Comparison of ENCODE assay signal across 11 cellular contexts in genomic region chr5:72453260-72453775, GRCh38. TPM values are rescaled to one million over a fixed set of nuclear protein-coding genes. Genes with fewer than 3 reads are reported as not detected.
DNase-seq lines count a peak whose midpoint lies in the region; ATAC-seq, FAIRE-seq and TF ChIP-seq lines count a peak whose summit lies in the region.
"Had no signal": no experiment of that assay in that cellular context is flagged by ENCODE, and none has a peak within 500 bp of the region (broad histone marks: within the 10 kb centered on the region; RNA-seq: fewer than 3 reads in every experiment).

No MANE protein-coding gene starts in this region.

- H3K79me2 ChIP-seq in HCT116 (ENCODE audit: insufficient read depth, low read length) (no peaks in the 10 kb centered on the region), MM.1S (ENCODE audit: low read length) (no peaks in the 10 kb centered on the region)

- no peaks in the 10 kb centered on the region for H4K20me1 ChIP-seq in HCT116 (ENCODE audit: insufficient read depth)
- H4K20me1 ChIP-seq in MM.1S (ENCODE audit: insufficient read depth, low read length): no peaks in the 10 kb centered on the region

- H3K27me3 ChIP-seq in HCT116 (ENCODE audit: insufficient read depth, low read length): no peaks in the 10 kb centered on the region
- H3K27me3 ChIP-seq in bronchial epithelial cell (ENCODE audit: control insufficient read depth, insufficient read depth, low read length): no peaks in the 10 kb centered on the region
- no peaks in the 10 kb centered on the region for H3K27me3 ChIP-seq in right lobe of liver
- H3K27me3 ChIP-seq in spleen (replicated peaks in 1 of 7): no peaks in the 10 kb centered on the region
- H3K27me3 ChIP-seq in MM.1S (replicated peaks; ENCODE audit: insufficient read depth, low read length): no peaks in the 10 kb centered on the region

- H3K4me1 ChIP-seq in HCT116 (ENCODE audit: control insufficient read depth in 1 of 2, insufficient read depth in 2 of 2, low read length in 2 of 2): peaks cover 13 to 17% of the 10 kb centered on the region in 2 experiments
- peaks cover 0 to 10% (median 4%) of the 10 kb centered on the region in 4 donors for H3K4me1 ChIP-seq in right lobe of liver
- peaks cover 30 to 64% (median 47%) of the 10 kb centered on the region in 6 donors for H3K4me1 ChIP-seq in spleen
- no peaks in the 10 kb centered on the region for H3K4me1 ChIP-seq in MM.1S (ENCODE audit: low read length)

- H3K9me2 ChIP-seq in HCT116 (ENCODE audit: insufficient read depth) (no peaks in the 10 kb centered on the region), MM.1S (replicated peaks; ENCODE audit: insufficient read depth, low read length) (no peaks in the 10 kb centered on the region)

- no peak overlapping the region for H3K9ac ChIP-seq in HCT116 (ENCODE audit: low read length)
- no peak overlapping the region for H3K9ac ChIP-seq in MM.1S (ENCODE audit: low read length)

- intact Hi-C loops in HCT116 (cut with micrococcal nuclease): no loop called here
- intact Hi-C loops in right lobe of liver (cut with DNase I): no loop called here
- intact Hi-C loops in spleen (cut with DNase I; ENCODE audit: low total_unique reads): loop anchor here (10.0 kb wide), 1 partner anchor 51 kb away; the partner anchor contains the start of gene ZNF366

- no peak overlapping the region for H3K27ac ChIP-seq in HCT116 (ENCODE audit: low read depth, low read length)
- peak overlapping the region; percentile 20 to 76 (median 25) for H3K27ac ChIP-seq in right lobe of liver
- H3K27ac ChIP-seq in spleen: peak overlapping the region; percentile 83 to 92 (median 88)
- H3K27ac ChIP-seq in MM.1S (ENCODE audit: low read length): no peak overlapping the region

- TF ChIP-seq POLR2A in HCT116 (IDR thresholded peaks at IDR 0.05; ENCODE audit: borderline replicate concordance, extremely low read depth, insufficient read depth, insufficient read length) (no peak), right lobe of liver (IDR thresholded peaks at IDR 0.05) (no peak), spleen (IDR thresholded peaks at IDR 0.05) (no peak)

- no TSS peak for BruUV-seq in HCT116 (replicated peaks; lab: Mats Ljungman, UMichigan)

- CTCF ChIA-PET in HCT116 (lab: Charles Lee) (no interaction called here), HEK293T (lab: Yijun Ruan, JAX) (no interaction called here)

- 75% methylated on average over 4 of the region's 4 CpGs for WGBS in right lobe of liver (ENCODE audit: insufficient coverage, low coverage, low lambda C conversion rate, missing lambda C conversion rate)
- 57 to 88% (median 76%) methylated on average over 4 of the region's 4 CpGs for WGBS in spleen, 5 donors

- H2AFZ ChIP-seq in HCT116 (ENCODE audit: low read depth, low read length, poor library complexity, severe bottlenecking) (no peak overlapping the region), MM.1S (ENCODE audit: low read length) (no peak overlapping the region)

- POLR2A ChIA-PET in HCT116 (lab: Charles Lee): no interaction called here
- POLR2A ChIA-PET in HEK293T (lab: Yijun Ruan, JAX): no interaction called here

- H3K4me2 ChIP-seq in HCT116 (ENCODE audit: low read length) (peak overlapping the region; percentile 70), MM.1S (ENCODE audit: low read depth, low read length) (no peak overlapping the region)

- TF ChIP-seq CTCF in HCT116 (IDR thresholded peaks at IDR 0.05 in 2 of 3, conservative IDR thresholded peaks at IDR 0.05 in 1 of 3; ENCODE audit: borderline replicate concordance in 1 of 3, insufficient read depth in 1 of 3, low read depth in 2 of 3, low read length in 2 of 3) (no peak), bronchial epithelial cell (IDR thresholded peaks at IDR 0.05; ENCODE audit: insufficient read depth, low read length, severe bottlenecking) (no peak), right lobe of liver (IDR thresholded peaks at IDR 0.05) (no peak), spleen (IDR thresholded peaks at IDR 0.05 in 8 of 11, conservative IDR thresholded peaks at IDR 0.05 in 3 of 11) (no peak), MM.1S (IDR thresholded peaks at IDR 0.05; ENCODE audit: low read length) (no peak)

- ATAC-seq in HCT116: no peak
- no peak for ATAC-seq in right lobe of liver
- no peak for ATAC-seq in GM21529 (IDR thresholded peaks at IDR 0.05; ENCODE audit: unreplicated experiment)
- ATAC-seq in HG03095 (IDR thresholded peaks at IDR 0.05; ENCODE audit: unreplicated experiment): no peak

- H3K9me3 ChIP-seq in HCT116 (ENCODE audit: control insufficient read depth in 1 of 2, insufficient read depth in 1 of 2, low read depth in 1 of 2, low read length in 2 of 2) (no peaks in the 10 kb centered on the region), right lobe of liver (no peaks in the 10 kb centered on the region), spleen (no peaks in the 10 kb centered on the region), MM.1S (replicated peaks; ENCODE audit: insufficient read depth, low read length) (no peaks in the 10 kb centered on the region)

- peak; percentile 52 for FAIRE-seq in bronchial epithelial cell (lab: Jason Lieb, UNC)
- FAIRE-seq: islet of Langerhans had no signal

- no peaks in the 10 kb centered on the region for H3F3A ChIP-seq in MM.1S (ENCODE audit: insufficient read depth, low read length)

- RAD21 ChIA-PET in HCT116 (lab: Charles Lee; ENCODE audit: low non-redundant PET in 1 of 2, low total read pairs in 2 of 2, uncharacterized antibody in 2 of 2, unreplicated experiment in 2 of 2): no interaction called here

- no peak for TF ChIP-seq RAD21 in HCT116 (IDR thresholded peaks at IDR 0.05; ENCODE audit: low read depth)

- H3K4me3 ChIP-seq in HCT116 (replicated peaks in 1 of 2; ENCODE audit: low read depth in 1 of 2, low read length in 2 of 2): no peak overlapping the region
- H3K4me3 ChIP-seq in bronchial epithelial cell (ENCODE audit: low read depth, low read length): no peak overlapping the region
- H3K4me3 ChIP-seq in right lobe of liver: no peak overlapping the region
- no peak overlapping the region for H3K4me3 ChIP-seq in spleen
- H3K4me3 ChIP-seq in MM.1S (ENCODE audit: low read length): no peak overlapping the region

- H3K36me3 ChIP-seq in HCT116 (ENCODE audit: control insufficient read depth in 1 of 2, insufficient read depth in 2 of 2, low read length in 2 of 2) (no peaks in the 10 kb centered on the region), bronchial epithelial cell (ENCODE audit: control insufficient read depth, insufficient read depth, low read length) (no peaks in the 10 kb centered on the region), right lobe of liver (no peaks in the 10 kb centered on the region), spleen (peaks cover 0 to 53% (median 0%) of the 10 kb centered on the region in 6 donors), MM.1S (replicated peaks; ENCODE audit: insufficient read depth, low read length) (no peaks in the 10 kb centered on the region)

- no peak for DNase-seq in HCT116 (ENCODE audit: low read depth, low spot score)
- no peak for DNase-seq in bronchial epithelial cell (ENCODE audit: low read depth)
- DNase-seq in right lobe of liver: no peak
- no peak for DNase-seq in spleen
- no peak for DNase-seq in HEK293T (ENCODE audit: extremely low spot score)
- no peak for DNase-seq in MM.1S
- DNase-seq: activated CD8-positive, alpha-beta memory T cell treated with anti-CD3 and anti-CD28 coated beads for 24 hours; erythroblast had no signal

TF ChIP-seq in HCT116, 20 proteins besides CTCF, POLR2A, EP300 and RAD21 (continues in another document):
- TF ChIP-seq JUND (IDR thresholded peaks at IDR 0.05) (no peak), ZBTB33 (IDR thresholded peaks at IDR 0.05; ENCODE audit: extremely low read depth, insufficient replicate concordance, low read length) (no peak), SRF (IDR thresholded peaks at IDR 0.05; ENCODE audit: low read depth) (no peak)

TF ChIP-seq in HEK293T, 16 proteins besides CTCF, POLR2A, EP300 and RAD21:
- no peak for TF ChIP-seq L3MBTL2 (conservative IDR thresholded peaks at IDR 0.05)
- TF ChIP-seq NFRKB (IDR thresholded peaks at IDR 0.05): no peak
- no peak for TF ChIP-seq SUZ12 (IDR thresholded peaks at IDR 0.05)
- TF ChIP-seq PKNOX1 (IDR thresholded peaks at IDR 0.05): no peak
- no peak for TF ChIP-seq FOXM1 (IDR thresholded peaks at IDR 0.05; ENCODE audit: borderline replicate concordance)
- TF ChIP-seq ZNF384 (IDR thresholded peaks at IDR 0.05): no peak
- TF ChIP-seq ELF4 (IDR thresholded peaks at IDR 0.05): no peak
- no peak for TF ChIP-seq HDGF (IDR thresholded peaks at IDR 0.05; ENCODE audit: borderline replicate concordance)
- no peak for TF ChIP-seq ARNT (IDR thresholded peaks at IDR 0.05)
- TF ChIP-seq BHLHE40 (IDR thresholded peaks at IDR 0.05; ENCODE audit: borderline replicate concordance): no peak
- no peak for TF ChIP-seq FOXK2 (IDR thresholded peaks at IDR 0.05)

RNA-seq across cellular contexts. Expression of gene ZNF366, which starts 53.9 kb away (rescaled TPM):
- total RNA-seq in HCT116 (2021; ENCODE audit: unreplicated experiment): not detected
- 0.01 TPM in 1 of 2 replicates, not detected in the other for polyA plus RNA-seq in HCT116 (2012)
- total RNA-seq in bronchial epithelial cell: not detected in 2 replicates
- 1 to 10 TPM in 3 of 6 experiments, under 1 TPM in 3; 0.77 to 2.3 (median 1.2) TPM for total RNA-seq in right lobe of liver
- 10 to 100 TPM in 5 of 7 donors, 1 to 10 TPM in 2; 8.1 to 19.8 (median 14.7) TPM for total RNA-seq in spleen
- 1 to 10 TPM in 1 of 3 donors, under 1 TPM in 2; 0.26 to 2.3 (median 0.38) TPM for polyA plus RNA-seq in spleen

Comparison
In these comparisons a context has a peak if more than half of its experiments do, and no peak if none do; other contexts are left out.
1. H3K27ac ChIP-seq: peak in right lobe of liver (3 of 3) and spleen (8 of 8); none in HCT116 (single experiment) and MM.1S (single experiment).